1 cellular context compared by ENCODE assay signal in genomic region chr3:45681846-45682245, GRCh38.
A peak's percentile ranks its signal among the peaks of the same experiment; 100 is the strongest.
TF ChIP-seq lines count a peak whose summit lies in the region.

No MANE protein-coding gene starts in this region.

TF ChIP-seq in K562, 482 proteins besides CTCF, POLR2A, EP300 and RAD21:
- TF ChIP-seq, protein P1, sequence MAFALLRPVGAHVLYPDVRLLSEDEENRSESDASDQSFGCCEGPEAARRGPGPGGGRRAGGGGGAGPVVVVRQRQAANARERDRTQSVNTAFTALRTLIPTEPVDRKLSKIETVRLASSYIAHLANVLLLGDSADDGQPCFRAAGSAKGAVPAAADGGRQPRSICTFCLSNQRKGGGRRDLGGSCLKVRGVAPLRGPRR (CRISPR knock-in tag; IDR thresholded peaks at IDR 0.05) = no peak
- TF ChIP-seq DPF2 (IDR thresholded peaks at IDR 0.05) (no peak), POLR2AphosphoS5 (IDR thresholded peaks at IDR 0.05; ENCODE audit: control insufficient read depth, insufficient read depth, low read depth, low read length) (0 out of 2 replicates have a peak, but pooled peaks have one; percentile 2), ZC3H8 (IDR thresholded peaks at IDR 0.05) (no peak), TRIM28 (IDR thresholded peaks at IDR 0.05) (no peak), ZBTB9 (CRISPR knock-in tag; IDR thresholded peaks at IDR 0.05) (no peak)
